ENCODE assay signal across 18 cellular contexts in genomic region chr4:61094854-61095598, GRCh38.
"Had no signal": no experiment of that assay in that cellular context is flagged by ENCODE, and none has a peak within 500 bp of the region (broad histone marks: within the 10 kb centered on the region; RNA-seq: fewer than 3 reads in every experiment).

No MANE protein-coding gene starts in this region.

- H3K36me3 Mint-ChIP-seq: activated CD4-positive, alpha-beta memory T cell treated with anti-CD3 and anti-CD28 coated beads for 36 hours; activated CD8-positive, alpha-beta memory T cell treated with anti-CD3 and anti-CD28 coated beads, Interleukin-2, amount 10 ng/mL, durations not matched to agents 7 days and 5 days; activated naive CD4-positive, alpha-beta T cell treated with anti-CD3 and anti-CD28 coated beads, Interleukin-2, amount 50 U/mL, for 24 hours had no signal

- H3K27ac Mint-ChIP-seq: activated CD4-positive, alpha-beta memory T cell treated with anti-CD3 and anti-CD28 coated beads for 36 hours; activated CD4-positive, alpha-beta T cell treated with anti-CD3 and anti-CD28 coated beads for 36 hours; activated CD8-positive, alpha-beta memory T cell treated with anti-CD3 and anti-CD28 coated beads, Interleukin-2, amount 10 ng/mL, durations not matched to agents 7 days and 5 days; activated naive CD4-positive, alpha-beta T cell treated with anti-CD3 and anti-CD28 coated beads, Interleukin-2, amount 50 U/mL, for 24 hours; natural killer cell treated with Interleukin-12 subunit alpha and Interleukin-12 subunit beta and Interleukin-15 and Interleukin-18, amount 100 ng/mL, for 72 hours; stimulated activated naive CD8-positive, alpha-beta T cell treated with anti-CD3 and anti-CD28 coated beads, Interleukin-15, amount 100 ng/mL, for 72 hours had no signal

- H3K27ac ChIP-seq: adrenal gland, colonic mucosa, esophagus squamous epithelium, testis, uterus had no signal

- H3K4me3 Mint-ChIP-seq: activated CD4-positive, alpha-beta memory T cell treated with anti-CD3 and anti-CD28 coated beads for 36 hours; activated CD4-positive, alpha-beta T cell treated with anti-CD3 and anti-CD28 coated beads for 36 hours; activated CD8-positive, alpha-beta memory T cell treated with anti-CD3 and anti-CD28 coated beads, Interleukin-2, amount 10 ng/mL, durations not matched to agents 7 days and 5 days; activated naive CD4-positive, alpha-beta T cell treated with anti-CD3 and anti-CD28 coated beads, Interleukin-2, amount 50 U/mL, for 24 hours; activated T-cell treated with anti-CD3 and anti-CD28 coated beads, Interleukin-2, amount 50 U/mL, for 4 hours; natural killer cell treated with Interleukin-12 subunit alpha and Interleukin-12 subunit beta and Interleukin-15 and Interleukin-18, amount 100 ng/mL, for 72 hours; stimulated activated naive CD8-positive, alpha-beta T cell treated with anti-CD3 and anti-CD28 coated beads, Interleukin-15, amount 100 ng/mL, for 72 hours had no signal

- H3K27me3 ChIP-seq: adrenal gland, colonic mucosa, esophagus squamous epithelium, testis, uterus had no signal

- H3K4me3 ChIP-seq: adrenal gland, colonic mucosa, esophagus squamous epithelium, testis, uterus had no signal

- H3K36me3 ChIP-seq: adrenal gland, colonic mucosa, esophagus squamous epithelium, uterus had no signal

- H3K9me3 ChIP-seq: adrenal gland, colonic mucosa, esophagus squamous epithelium, testis, uterus had no signal

- DNase-seq: activated CD4-positive, alpha-beta memory T cell treated with anti-CD3 and anti-CD28 coated beads for 36 hours; activated CD4-positive, alpha-beta T cell treated with anti-CD3 and anti-CD28 coated beads for 36 hours; activated CD8-positive, alpha-beta memory T cell treated with anti-CD3 and anti-CD28 coated beads, Interleukin-2, amount 10 ng/mL, durations not matched to agents 7 days and 5 days; activated effector memory CD4-positive, alpha-beta T cell treated with anti-CD3 and anti-CD28 coated beads, Interleukin-2, amount 50 U/mL, for 16 hours; activated T-cell treated with anti-CD3 and anti-CD28 coated beads, Interleukin-2, amount 50 U/mL, for 4 hours; adrenal gland; central memory CD4-positive, alpha-beta T cell; colonic mucosa; esophagus squamous epithelium; hippocampal formation; left ventricle myocardium superior; occipital lobe; stimulated activated naive CD8-positive, alpha-beta T cell treated with anti-CD3 and anti-CD28 coated beads, Interleukin-15, amount 100 ng/mL, for 72 hours; T-helper 2 cell; testis; uterus had no signal

- H3K4me1 Mint-ChIP-seq: activated CD4-positive, alpha-beta T cell treated with anti-CD3 and anti-CD28 coated beads for 36 hours; activated CD8-positive, alpha-beta memory T cell treated with anti-CD3 and anti-CD28 coated beads, Interleukin-2, amount 10 ng/mL, durations not matched to agents 7 days and 5 days; activated naive CD4-positive, alpha-beta T cell treated with anti-CD3 and anti-CD28 coated beads, Interleukin-2, amount 50 U/mL, for 24 hours; stimulated activated naive CD8-positive, alpha-beta T cell treated with anti-CD3 and anti-CD28 coated beads, Interleukin-15, amount 100 ng/mL, for 72 hours had no signal

- H3K4me1 ChIP-seq: adrenal gland, colonic mucosa, esophagus squamous epithelium, testis, uterus had no signal

- H3K27me3 Mint-ChIP-seq: activated CD4-positive, alpha-beta memory T cell treated with anti-CD3 and anti-CD28 coated beads for 36 hours; activated CD4-positive, alpha-beta T cell treated with anti-CD3 and anti-CD28 coated beads for 36 hours; activated CD8-positive, alpha-beta memory T cell treated with anti-CD3 and anti-CD28 coated beads, Interleukin-2, amount 10 ng/mL, durations not matched to agents 7 days and 5 days; activated naive CD4-positive, alpha-beta T cell treated with anti-CD3 and anti-CD28 coated beads, Interleukin-2, amount 50 U/mL, for 24 hours; natural killer cell treated with Interleukin-12 subunit alpha and Interleukin-12 subunit beta and Interleukin-15 and Interleukin-18, amount 100 ng/mL, for 72 hours; stimulated activated naive CD8-positive, alpha-beta T cell treated with anti-CD3 and anti-CD28 coated beads, Interleukin-15, amount 100 ng/mL, for 72 hours had no signal
